In the genomic region with DNA sequence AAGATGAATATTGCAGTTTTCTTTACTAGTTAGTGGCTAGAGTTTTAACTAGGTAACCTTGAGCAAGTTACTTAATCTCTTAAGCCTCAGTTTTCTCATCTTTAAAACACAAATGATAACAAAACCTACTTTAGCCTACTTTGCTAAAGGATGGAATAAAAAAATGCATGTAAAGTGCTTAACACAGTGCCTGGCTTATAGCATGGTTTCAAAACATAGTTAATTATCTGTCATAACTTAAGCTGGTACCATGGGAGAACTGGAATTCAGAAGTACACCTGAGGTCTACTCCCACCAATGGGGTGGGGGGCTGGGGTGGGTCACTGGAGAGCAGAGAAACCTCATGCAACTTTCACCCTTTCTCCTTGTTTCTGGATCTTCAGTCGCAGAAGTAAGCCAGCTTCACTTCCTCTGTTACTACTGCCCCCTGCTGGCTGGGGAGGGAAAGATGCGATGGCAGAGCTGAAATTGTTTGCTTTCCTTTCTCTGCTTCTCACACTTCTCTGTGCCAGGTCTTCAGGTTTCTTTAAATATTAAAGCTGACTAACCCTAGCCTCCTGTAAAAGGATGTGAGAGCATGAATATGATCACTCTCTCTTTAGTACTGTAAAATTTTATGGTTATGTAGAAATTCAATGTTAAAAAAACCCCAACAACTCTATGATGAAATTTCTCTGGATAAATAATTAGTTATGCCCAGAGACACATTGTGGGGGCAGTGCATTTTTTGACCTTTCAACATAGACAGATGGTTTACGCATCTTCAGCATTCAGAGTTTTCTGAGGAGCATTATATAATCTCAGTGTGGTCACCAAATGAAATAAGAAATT, we compare ENCODE assay signal across 8 cellular contexts.
DNase-seq lines count a peak whose midpoint lies in the region; ATAC-seq and TF ChIP-seq lines count a peak whose summit lies in the region.

No MANE protein-coding gene starts in this region.

- peaks cover 4% of the 10 kb centered on the region for H3K9me3 Mint-ChIP-seq in nephron

- H3K27me3 Mint-ChIP-seq in nephron (ENCODE audit: low read depth): no peaks in the 10 kb centered on the region

- DNase-seq in AG08395 (ENCODE audit: low spot score): peak; percentile 74
- DNase-seq in NT2/D1 (ENCODE audit: low read depth, low spot score): peak; percentile 80
- DNase-seq in activated T-cell treated with anti-CD3 and anti-CD28 coated beads for 24 hours (ENCODE audit: low read depth): peak; percentile 55
- DNase-seq in fibroblast of mammary gland (ENCODE audit: low read depth): peak; percentile 82
- DNase-seq in stimulated activated naive CD4-positive, alpha-beta T cell (lab: John Stamatoyannopoulos, UW): peak in 5 of 6 experiments; percentile 4 to 47 (median 33)

- peak; percentile 71 for ATAC-seq in GM18858 (IDR thresholded peaks at IDR 0.05; ENCODE audit: unreplicated experiment)
- ATAC-seq in HG03432 (IDR thresholded peaks at IDR 0.05; ENCODE audit: unreplicated experiment): peak; percentile 89

- no peak overlapping the region for H3K4me3 Mint-ChIP-seq in nephron

- peaks cover under 1% of the 10 kb centered on the region for H3K36me3 Mint-ChIP-seq in nephron (ENCODE audit: low read depth)

- H3K4me1 Mint-ChIP-seq in nephron: peaks cover 10% of the 10 kb centered on the region

- no peaks in the 10 kb centered on the region for H3K36me3 ChIP-seq in NT2/D1 (ENCODE audit: insufficient read depth, insufficient read length, low read length)

- no peaks in the 10 kb centered on the region for H3K27me3 ChIP-seq in NT2/D1 (ENCODE audit: insufficient read depth, insufficient read length)

- H3K27ac Mint-ChIP-seq in nephron: no peak overlapping the region

- no peaks in the 10 kb centered on the region for H3K9me3 ChIP-seq in NT2/D1 (ENCODE audit: insufficient read depth, low read length)

- H3K9ac ChIP-seq in NT2/D1 (ENCODE audit: insufficient read length, low read depth): no peak overlapping the region

- no peaks in the 10 kb centered on the region for H3K4me1 ChIP-seq in NT2/D1 (ENCODE audit: insufficient read depth, insufficient read length)

- peak; percentile 94 for TF ChIP-seq CTCF in fibroblast of mammary gland (conservative IDR thresholded peaks at IDR 0.05; ENCODE audit: control insufficient read depth, insufficient read depth, low read depth, low read length)
- TF ChIP-seq CTCF in nephron (IDR thresholded peaks at IDR 0.05; ENCODE audit: unreplicated experiment in 3 of 3): peak; percentile 76 to 87 (median 83)

- no peak overlapping the region for H3K4me3 ChIP-seq in NT2/D1 (ENCODE audit: insufficient read length, low read depth)
- no peak overlapping the region for H3K4me3 ChIP-seq in fibroblast of mammary gland (ENCODE audit: control insufficient read depth, low read depth, low read length)
